Comparison of ENCODE assay signal across 8 cellular contexts in genomic region chr10:30359373-30360206, GRCh38. TPM values are rescaled to one million over a fixed set of nuclear protein-coding genes. Genes with fewer than 3 reads are reported as not detected.
DNase-seq lines count a peak whose midpoint lies in the region; ATAC-seq and TF ChIP-seq lines count a peak whose summit lies in the region.

No MANE protein-coding gene starts in this region.

- no peak overlapping the region for H3K27ac ChIP-seq in SJSA1
- H3K27ac ChIP-seq in cardiac muscle cell = no peak overlapping the region

- DNase-seq in CMK (ENCODE audit: low read depth) (peak; percentile 12), SJSA1 (ENCODE audit: low read depth in 1 of 2, low spot score in 2 of 2) (peak; percentile 56 to 69), cardiac muscle cell (ENCODE audit: low read depth in 1 of 2, low spot score in 1 of 2) (peak; percentile 65 to 74), putamen (ENCODE audit: low spot score) (peak; percentile 24)
- DNase-seq in activated naive CD4-positive, alpha-beta T cell treated with Interleukin-2 at 50 U/mL for 16 hours = peak; percentile 69

- H3K36me3 ChIP-seq in SJSA1 (no peaks in the 10 kb centered on the region), cardiac muscle cell (no peaks in the 10 kb centered on the region)

- H3K4me3 ChIP-seq in SJSA1 (no peak overlapping the region), cardiac muscle cell (no peak overlapping the region)

- no peaks in the 10 kb centered on the region; the same call in none of the 2 replicates for H3K27me3 ChIP-seq in SJSA1 (replicated peaks)
- no peaks in the 10 kb centered on the region for H3K27me3 ChIP-seq in cardiac muscle cell

- H3K9me3 ChIP-seq in SJSA1 (replicated peaks) (no peaks in the 10 kb centered on the region), cardiac muscle cell (ENCODE audit: low read depth) (no peaks in the 10 kb centered on the region)

- peak; percentile 86 for ATAC-seq in GM19395 (IDR thresholded peaks at IDR 0.05; ENCODE audit: unreplicated experiment)
- ATAC-seq in HG03521 (IDR thresholded peaks at IDR 0.05; ENCODE audit: unreplicated experiment) = peak; percentile 78
- ATAC-seq in HG03469 (IDR thresholded peaks at IDR 0.05; ENCODE audit: unreplicated experiment) = no peak

- TF ChIP-seq CTCF in cardiac muscle cell (IDR thresholded peaks at IDR 0.05; ENCODE audit: low read depth, low read length) = peak; percentile 93

- no peaks in the 10 kb centered on the region for H3K4me1 ChIP-seq in SJSA1 (replicated peaks)
- no peaks in the 10 kb centered on the region for H3K4me1 ChIP-seq in cardiac muscle cell (ENCODE audit: low read depth)

RNA-seq across cellular contexts. Expression of gene MTPAP, which starts 10.5 kb away (rescaled TPM):
- total RNA-seq in SJSA1 (2014; rRNA removed; shearing (Covaris generic)) = 9.5 and 11.9 TPM in 2 replicates
- 8.2 and 12.3 TPM in 2 replicates for total RNA-seq in cardiac muscle cell
- polyA plus RNA-seq in cardiac muscle cell = 10.7 and 22.6 TPM in 2 replicates

Comparison
In these comparisons a context has a peak if more than half of its experiments do, and no peak if none do; other contexts are left out.
1. DNase-seq: peak in every context shown above with its lines; median percentile 70 in cardiac muscle cell; 69 in activated naive CD4-positive, alpha-beta T cell treated with Interleukin-2 at 50 U/mL for 16 hours; 62 in SJSA1; 24 in putamen; 12 in CMK.